ENCODE assay signal across 1 cellular context in the genomic region with DNA sequence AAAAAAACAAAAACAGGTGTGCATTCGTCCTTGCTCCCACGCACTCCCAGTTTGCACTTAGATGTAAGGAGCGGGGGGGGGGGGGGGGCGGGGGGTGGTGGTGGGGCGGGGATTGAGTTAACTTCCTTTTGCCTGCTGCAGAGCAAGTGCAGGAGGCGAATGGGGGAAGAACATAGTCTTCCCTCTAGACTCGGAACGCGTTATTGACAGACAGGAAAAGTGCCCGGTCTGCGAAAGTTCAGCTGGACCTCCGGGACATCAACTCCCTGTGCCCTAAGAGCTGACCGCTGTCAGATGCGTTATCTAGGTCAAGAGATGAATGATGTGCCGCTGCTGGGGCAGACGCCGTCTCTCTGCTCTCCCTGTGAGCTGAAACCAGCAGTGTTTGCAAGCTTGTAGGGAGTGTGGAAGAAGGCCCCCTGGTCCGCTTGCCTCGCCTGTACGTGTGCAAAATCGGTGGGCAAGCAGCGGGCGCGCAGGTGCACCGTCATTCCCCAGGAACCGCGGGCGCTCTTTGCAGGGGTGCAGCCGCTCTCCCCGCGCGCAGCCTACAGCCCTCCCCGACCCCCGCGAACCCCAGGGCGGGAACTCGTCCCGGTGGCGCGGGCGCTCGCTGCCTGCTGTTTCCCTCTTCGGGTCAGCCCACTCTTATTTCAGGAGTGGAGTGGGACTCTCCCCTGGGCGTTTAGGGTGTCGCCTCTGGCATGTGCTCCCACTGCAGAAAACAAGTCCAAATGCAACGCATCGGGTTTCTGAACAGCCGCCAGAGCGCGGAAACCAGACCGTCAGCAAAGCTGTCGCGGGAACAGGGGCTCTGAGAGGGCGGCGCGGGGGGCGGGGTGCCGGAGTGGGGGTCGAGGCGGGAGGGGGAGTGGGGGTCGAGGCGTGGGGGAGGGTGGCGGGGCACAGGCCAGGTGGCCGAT.
TF ChIP-seq lines count a peak whose summit lies in the region.

No MANE protein-coding gene starts in this region.

TF ChIP-seq in HEK293, 187 proteins besides CTCF, POLR2A, EP300 and RAD21 (continued from another document and continues in another):
- TF ChIP-seq ZNF221 (tag by site-specific recombination; IDR thresholded peaks at IDR 0.05; ENCODE audit: borderline replicate concordance) = no peak
- TF ChIP-seq ZNF449 (tag by site-specific recombination; IDR thresholded peaks at IDR 0.05) = 0 out of 2 replicates have a peak, but pooled peaks have one; percentile 33
- TF ChIP-seq ZSCAN30 (tag by site-specific recombination; IDR thresholded peaks at IDR 0.05) = no peak
- peak; percentile 81 for TF ChIP-seq ZIC2 (tag by site-specific recombination; IDR thresholded peaks at IDR 0.05)
- 0 out of 2 replicates have a peak, but pooled peaks have one; percentile 17 for TF ChIP-seq ZNF610 (tag by site-specific recombination; IDR thresholded peaks at IDR 0.05; ENCODE audit: borderline replicate concordance)
- no peak for TF ChIP-seq ZNF350 (tag by site-specific recombination; IDR thresholded peaks at IDR 0.05)
- no peak for TF ChIP-seq ZNF324 (tag by site-specific recombination; IDR thresholded peaks at IDR 0.05)
- TF ChIP-seq ZNF214 (tag by site-specific recombination; IDR thresholded peaks at IDR 0.05; ENCODE audit: borderline replicate concordance) = no peak
- TF ChIP-seq SETDB1 (IDR thresholded peaks at IDR 0.05; ENCODE audit: insufficient read length, low read length) = no peak
- TF ChIP-seq ZNF664 (tag by site-specific recombination; IDR thresholded peaks at IDR 0.05) = no peak
- no peak for TF ChIP-seq OVOL3 (tag by site-specific recombination; IDR thresholded peaks at IDR 0.05)
- TF ChIP-seq, protein P1, sequence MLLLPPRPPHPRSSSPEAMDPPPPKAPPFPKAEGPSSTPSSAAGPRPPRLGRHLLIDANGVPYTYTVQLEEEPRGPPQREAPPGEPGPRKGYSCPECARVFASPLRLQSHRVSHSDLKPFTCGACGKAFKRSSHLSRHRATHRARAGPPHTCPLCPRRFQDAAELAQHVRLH (tag by site-specific recombination; IDR thresholded peaks at IDR 0.05) = no peak
- TF ChIP-seq, protein P2, sequence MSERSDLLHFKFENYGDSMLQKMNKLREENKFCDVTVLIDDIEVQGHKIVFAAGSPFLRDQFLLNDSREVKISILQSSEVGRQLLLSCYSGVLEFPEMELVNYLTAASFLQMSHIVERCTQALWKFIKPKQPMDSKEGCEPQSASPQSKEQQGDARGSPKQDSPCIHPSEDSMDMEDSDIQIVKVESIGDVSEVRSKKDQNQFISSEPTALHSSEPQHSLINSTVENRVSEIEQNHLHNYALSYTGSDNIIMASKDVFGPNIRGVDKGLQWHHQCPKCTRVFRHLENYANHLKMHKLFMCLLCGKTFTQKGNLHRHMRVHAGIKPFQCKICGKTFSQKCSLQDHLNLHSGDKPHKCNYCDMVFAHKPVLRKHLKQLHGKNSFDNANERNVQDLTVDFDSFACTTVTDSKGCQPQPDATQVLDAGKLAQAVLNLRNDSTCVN (tag by site-specific recombination; optimal IDR thresholded peaks at IDR 0.05) = peak; percentile 82
- 0 out of 2 replicates have a peak, but pooled peaks have one; percentile 37 for TF ChIP-seq ZFP37 (tag by site-specific recombination; IDR thresholded peaks at IDR 0.05)
- TF ChIP-seq ZSCAN4 (tag by site-specific recombination; IDR thresholded peaks at IDR 0.05) = no peak
- no peak for TF ChIP-seq ZNF639 (tag by site-specific recombination; IDR thresholded peaks at IDR 0.05)
- no peak for TF ChIP-seq KLF7 (tag by site-specific recombination; IDR thresholded peaks at IDR 0.05; ENCODE audit: borderline replicate concordance)
- TF ChIP-seq ZNF658 (tag by site-specific recombination; IDR thresholded peaks at IDR 0.05) = no peak
- no peak for TF ChIP-seq ZNF433 (tag by site-specific recombination; IDR thresholded peaks at IDR 0.05; ENCODE audit: low read depth)
- no peak for TF ChIP-seq ZNF391 (tag by site-specific recombination; IDR thresholded peaks at IDR 0.05; ENCODE audit: borderline replicate concordance, low read depth)
- TF ChIP-seq ZNF629 (tag by site-specific recombination; IDR thresholded peaks at IDR 0.05) = no peak
- TF ChIP-seq YY1 (tag by site-specific recombination; IDR thresholded peaks at IDR 0.05) = no peak
- TF ChIP-seq RBAK (tag by site-specific recombination; IDR thresholded peaks at IDR 0.05) = no peak
- no peak for TF ChIP-seq ZNF155 (tag by site-specific recombination; IDR thresholded peaks at IDR 0.05)
- TF ChIP-seq ZNF311 (tag by site-specific recombination; IDR thresholded peaks at IDR 0.05; ENCODE audit: borderline replicate concordance) = no peak
- no peak for TF ChIP-seq ZSCAN16 (tag by site-specific recombination; IDR thresholded peaks at IDR 0.05)
- TF ChIP-seq KLF10 (tag by site-specific recombination; IDR thresholded peaks at IDR 0.05) = no peak
- 0 out of 2 replicates have a peak, but pooled peaks have one; percentile 23 for TF ChIP-seq ZNF366 (tag by site-specific recombination; conservative IDR thresholded peaks at IDR 0.05)
- TF ChIP-seq, protein P3, sequence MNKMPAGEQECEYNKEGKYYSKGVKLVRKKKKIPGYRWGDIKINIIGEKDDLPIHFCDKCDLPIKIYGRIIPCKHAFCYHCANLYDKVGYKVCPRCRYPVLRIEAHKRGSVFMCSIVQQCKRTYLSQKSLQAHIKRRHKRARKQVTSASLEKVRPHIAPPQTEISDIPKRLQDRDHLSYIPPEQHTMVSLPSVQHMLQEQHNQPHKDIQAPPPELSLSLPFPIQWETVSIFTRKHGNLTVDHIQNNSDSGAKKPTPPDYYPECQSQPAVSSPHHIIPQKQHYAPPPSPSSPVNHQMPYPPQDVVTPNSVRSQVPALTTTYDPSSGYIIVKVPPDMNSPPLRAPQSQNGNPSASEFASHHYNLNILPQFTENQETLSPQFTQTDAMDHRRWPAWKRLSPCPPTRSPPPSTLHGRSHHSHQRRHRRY (tag by site-specific recombination; IDR thresholded peaks at IDR 0.05) = no peak
- no peak for TF ChIP-seq ZNF140 (tag by site-specific recombination; IDR thresholded peaks at IDR 0.05)
- TF ChIP-seq GLIS1 (tag by site-specific recombination; IDR thresholded peaks at IDR 0.05) = peak; percentile 97
- TF ChIP-seq ZNF529 (tag by site-specific recombination; IDR thresholded peaks at IDR 0.05; ENCODE audit: insufficient replicate concordance) = no peak
- no peak for TF ChIP-seq WT1 (tag by site-specific recombination; IDR thresholded peaks at IDR 0.05)
- no peak for TF ChIP-seq ZNF133 (tag by site-specific recombination; IDR thresholded peaks at IDR 0.05)
- no peak for TF ChIP-seq ZNF510 (tag by site-specific recombination; IDR thresholded peaks at IDR 0.05; ENCODE audit: insufficient replicate concordance)
- no peak for TF ChIP-seq ZNF707 (tag by site-specific recombination; IDR thresholded peaks at IDR 0.05)
- TF ChIP-seq KLF9 (tag by site-specific recombination; IDR thresholded peaks at IDR 0.05; ENCODE audit: low read depth) = no peak; the same call in 1 of the 2 replicates
- TF ChIP-seq ZNF530 (tag by site-specific recombination; IDR thresholded peaks at IDR 0.05; ENCODE audit: low read depth) = no peak
- TF ChIP-seq ZNF138 (tag by site-specific recombination; IDR thresholded peaks at IDR 0.05; ENCODE audit: borderline replicate concordance) = no peak
- TF ChIP-seq ZNF791 (tag by site-specific recombination; IDR thresholded peaks at IDR 0.05) = no peak
- TF ChIP-seq ZNF335 (tag by site-specific recombination; conservative IDR thresholded peaks at IDR 0.05) = peak; percentile 90
- TF ChIP-seq ZNF624 (tag by site-specific recombination; IDR thresholded peaks at IDR 0.05) = no peak
- no peak for TF ChIP-seq ZNF146 (tag by site-specific recombination; IDR thresholded peaks at IDR 0.05)
- TF ChIP-seq ZNF211 (tag by site-specific recombination; IDR thresholded peaks at IDR 0.05; ENCODE audit: low read depth) = no peak
- no peak for TF ChIP-seq ZNF837 (tag by site-specific recombination; IDR thresholded peaks at IDR 0.05)
- no peak for TF ChIP-seq ZNF266 (tag by site-specific recombination; IDR thresholded peaks at IDR 0.05; ENCODE audit: low read depth)
- TF ChIP-seq ZNF747 (tag by site-specific recombination; IDR thresholded peaks at IDR 0.05) = no peak
- TF ChIP-seq ZNF560 (tag by site-specific recombination; IDR thresholded peaks at IDR 0.05; ENCODE audit: borderline replicate concordance) = no peak
- TF ChIP-seq, protein P4, sequence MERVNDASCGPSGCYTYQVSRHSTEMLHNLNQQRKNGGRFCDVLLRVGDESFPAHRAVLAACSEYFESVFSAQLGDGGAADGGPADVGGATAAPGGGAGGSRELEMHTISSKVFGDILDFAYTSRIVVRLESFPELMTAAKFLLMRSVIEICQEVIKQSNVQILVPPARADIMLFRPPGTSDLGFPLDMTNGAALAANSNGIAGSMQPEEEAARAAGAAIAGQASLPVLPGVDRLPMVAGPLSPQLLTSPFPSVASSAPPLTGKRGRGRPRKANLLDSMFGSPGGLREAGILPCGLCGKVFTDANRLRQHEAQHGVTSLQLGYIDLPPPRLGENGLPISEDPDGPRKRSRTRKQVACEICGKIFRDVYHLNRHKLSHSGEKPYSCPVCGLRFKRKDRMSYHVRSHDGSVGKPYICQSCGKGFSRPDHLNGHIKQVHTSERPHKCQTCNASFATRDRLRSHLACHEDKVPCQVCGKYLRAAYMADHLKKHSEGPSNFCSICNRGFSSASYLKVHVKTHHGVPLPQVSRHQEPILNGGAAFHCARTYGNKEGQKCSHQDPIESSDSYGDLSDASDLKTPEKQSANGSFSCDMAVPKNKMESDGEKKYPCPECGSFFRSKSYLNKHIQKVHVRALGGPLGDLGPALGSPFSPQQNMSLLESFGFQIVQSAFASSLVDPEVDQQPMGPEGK (tag by site-specific recombination; IDR thresholded peaks at IDR 0.05) = peak; percentile 82
- TF ChIP-seq, protein P5, sequence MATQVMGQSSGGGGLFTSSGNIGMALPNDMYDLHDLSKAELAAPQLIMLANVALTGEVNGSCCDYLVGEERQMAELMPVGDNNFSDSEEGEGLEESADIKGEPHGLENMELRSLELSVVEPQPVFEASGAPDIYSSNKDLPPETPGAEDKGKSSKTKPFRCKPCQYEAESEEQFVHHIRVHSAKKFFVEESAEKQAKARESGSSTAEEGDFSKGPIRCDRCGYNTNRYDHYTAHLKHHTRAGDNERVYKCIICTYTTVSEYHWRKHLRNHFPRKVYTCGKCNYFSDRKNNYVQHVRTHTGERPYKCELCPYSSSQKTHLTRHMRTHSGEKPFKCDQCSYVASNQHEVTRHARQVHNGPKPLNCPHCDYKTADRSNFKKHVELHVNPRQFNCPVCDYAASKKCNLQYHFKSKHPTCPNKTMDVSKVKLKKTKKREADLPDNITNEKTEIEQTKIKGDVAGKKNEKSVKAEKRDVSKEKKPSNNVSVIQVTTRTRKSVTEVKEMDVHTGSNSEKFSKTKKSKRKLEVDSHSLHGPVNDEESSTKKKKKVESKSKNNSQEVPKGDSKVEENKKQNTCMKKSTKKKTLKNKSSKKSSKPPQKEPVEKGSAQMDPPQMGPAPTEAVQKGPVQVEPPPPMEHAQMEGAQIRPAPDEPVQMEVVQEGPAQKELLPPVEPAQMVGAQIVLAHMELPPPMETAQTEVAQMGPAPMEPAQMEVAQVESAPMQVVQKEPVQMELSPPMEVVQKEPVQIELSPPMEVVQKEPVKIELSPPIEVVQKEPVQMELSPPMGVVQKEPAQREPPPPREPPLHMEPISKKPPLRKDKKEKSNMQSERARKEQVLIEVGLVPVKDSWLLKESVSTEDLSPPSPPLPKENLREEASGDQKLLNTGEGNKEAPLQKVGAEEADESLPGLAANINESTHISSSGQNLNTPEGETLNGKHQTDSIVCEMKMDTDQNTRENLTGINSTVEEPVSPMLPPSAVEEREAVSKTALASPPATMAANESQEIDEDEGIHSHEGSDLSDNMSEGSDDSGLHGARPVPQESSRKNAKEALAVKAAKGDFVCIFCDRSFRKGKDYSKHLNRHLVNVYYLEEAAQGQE (tag by site-specific recombination; IDR thresholded peaks at IDR 0.05) = no peak
- TF ChIP-seq ZNF48 (tag by site-specific recombination; IDR thresholded peaks at IDR 0.05) = no peak
- peak; percentile 81 for TF ChIP-seq ZNF600 (tag by site-specific recombination; IDR thresholded peaks at IDR 0.05)
